Comparison of ENCODE assay signal across 24 cellular contexts in the genomic region with DNA sequence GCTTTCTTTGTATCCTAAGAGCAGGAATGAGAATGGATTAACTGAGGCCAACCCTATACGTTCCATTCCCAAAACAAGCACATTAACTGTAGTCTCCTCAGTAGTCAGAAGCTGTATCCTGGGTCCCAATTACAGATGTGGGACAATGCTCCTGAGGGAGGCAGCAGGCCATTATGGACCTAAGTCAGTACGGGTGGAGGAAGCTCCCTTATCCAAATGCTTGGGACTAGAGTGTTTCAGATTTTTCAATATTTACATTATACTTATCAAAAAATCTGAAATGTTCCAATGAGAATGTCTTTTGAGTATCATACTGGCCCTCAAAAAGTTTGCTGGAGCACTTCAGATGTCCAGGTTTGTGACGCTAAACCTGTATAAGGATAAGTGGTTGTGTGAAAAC.
A peak's percentile ranks its signal among the peaks of the same experiment; 100 is the strongest.
DNase-seq lines count a peak whose midpoint lies in the region; ATAC-seq, FAIRE-seq and TF ChIP-seq lines count a peak whose summit lies in the region.
"Had no signal": no experiment of that assay in that cellular context is flagged by ENCODE, and none has a peak within 500 bp of the region (broad histone marks: within the 10 kb centered on the region; RNA-seq: fewer than 3 reads in every experiment).

No MANE protein-coding gene starts in this region.

- WGBS in K562 (ENCODE audit: insufficient coverage, low coverage, missing lambda C conversion rate): 71% methylated on average over 3 of the region's 3 CpGs

- H3K4me2 ChIP-seq in K562 (ENCODE audit: insufficient read depth, low read length): no peak overlapping the region
- H3K4me2 ChIP-seq: BLaER1 had no signal

- in situ Hi-C loops in K562 (cut with MboI): no loop called here

- intact Hi-C loops in K562 (cut with micrococcal nuclease): no loop called here
- intact Hi-C loops in lower lobe of right lung (cut with DNase I): no loop called here

- peaks cover 0 to 3% of the 10 kb centered on the region in 2 experiments; a peak in 2 of 5 replicates for H3K4me1 ChIP-seq in K562 (replicated peaks in 1 of 2; ENCODE audit: control insufficient read depth in 2 of 2, insufficient read depth in 2 of 2, low read length in 2 of 2)
- H3K4me1 ChIP-seq in lower lobe of right lung: peaks cover 12% of the 10 kb centered on the region
- H3K4me1 ChIP-seq: BE2C, BLaER1 had no signal

- no peaks in the 10 kb centered on the region for H4K20me1 ChIP-seq in K562 (replicated peaks; ENCODE audit: control insufficient read depth, insufficient read depth, low read length)
- H4K20me1 ChIP-seq: BLaER1 had no signal

- peak; percentile 23 for FAIRE-seq in K562 (lab: Jason Lieb, UNC)
- FAIRE-seq: A204.1, GM12891, GM18507, GM19239 had no signal

- no peak for TF ChIP-seq POLR2A in K562 (conservative IDR thresholded peaks at IDR 0.05)

- H3K9me1 ChIP-seq in K562 (ENCODE audit: control insufficient read depth, insufficient read depth, low read length): no peaks in the 10 kb centered on the region

- no peak overlapping the region for H3K9ac ChIP-seq in K562 (ENCODE audit: insufficient read depth in 1 of 2, low read depth in 2 of 2, low read length in 2 of 2)
- H3K9ac ChIP-seq: BLaER1 had no signal

- H3K27me3 ChIP-seq in K562 (ENCODE audit: control insufficient read depth in 2 of 2, insufficient read depth in 2 of 2, low read length in 2 of 2) (no peaks in the 10 kb centered on the region), lower lobe of right lung (ENCODE audit: low read depth) (no peaks in the 10 kb centered on the region)
- H3K27me3 ChIP-seq: BE2C, BLaER1 had no signal

- no peak overlapping the region for H2AFZ ChIP-seq in K562 (ENCODE audit: low read depth, low read length)

- no TSS peak for BruUV-seq in K562 (replicated peaks; lab: Mats Ljungman, UMichigan)

- no peak for DNase-seq in K562 (ENCODE audit: extremely low read depth in 1 of 4, low spot score in 3 of 4)
- DNase-seq in lower lobe of right lung: no peak
- no peak for DNase-seq in activated gamma-delta T cell treated with Interleukin-2 at 50 U/mL for 16 hours
- DNase-seq in stimulated activated CD4-positive, alpha-beta T cell treated with anti-CD3 and anti-CD28 coated beads, Interleukin-12 subunit alpha, Interleukin-12 subunit beta, amount 100 ng/mL, for 4 hours: no peak
- DNase-seq: 8988T; ACHN; BE2C; C1 segment of cervical spinal cord; CD4-positive, alpha-beta memory T cell; CD4-positive, CD25-positive, alpha-beta regulatory T cell; CD8-positive, alpha-beta memory T cell; COR-L47; DMS 273 treated with DMSO at 0.1 percent for 48 hours; DMS153; DMS79; DND-41; EL; GDM1 had no signal

- TF ChIP-seq CTCF in K562 (IDR thresholded peaks at IDR 0.05 in 2 of 3, conservative IDR thresholded peaks at IDR 0.05 in 1 of 3; ENCODE audit: insufficient read depth in 2 of 3, low read depth in 1 of 3, low read length in 3 of 3) (no peak), lower lobe of right lung (IDR thresholded peaks at IDR 0.05) (no peak)

- H3K36me3 ChIP-seq in K562 (ENCODE audit: control insufficient read depth, insufficient read depth, low read length) (peaks cover under 1% of the 10 kb centered on the region; the same call in 1 of the 3 replicates), lower lobe of right lung (peaks cover 23% of the 10 kb centered on the region)
- H3K36me3 ChIP-seq: BE2C, BLaER1 had no signal

- CTCF ChIA-PET in K562 (lab: Yijun Ruan, JAX; ENCODE audit: low intra/inter-chr PET ratio): no interaction called here

- H3K79me2 ChIP-seq in K562 (ENCODE audit: control insufficient read depth, insufficient read depth, low read length): no peaks in the 10 kb centered on the region

- ATAC-seq in K562: no peak
- peak; percentile 65 to 80 for ATAC-seq in lower lobe of right lung
- no peak for ATAC-seq in GM18502 (IDR thresholded peaks at IDR 0.05; ENCODE audit: poor library complexity, unreplicated experiment)

- H3K9me3 ChIP-seq in K562 (replicated peaks; ENCODE audit: control insufficient read depth, insufficient read depth, low read depth, low read length): no peaks in the 10 kb centered on the region
- no peaks in the 10 kb centered on the region for H3K9me3 ChIP-seq in lower lobe of right lung
- H3K9me3 ChIP-seq: BE2C, BLaER1 had no signal

- TF ChIP-seq EP300 in K562 (IDR thresholded peaks at IDR 0.05; ENCODE audit: low read length): no peak

- H3K4me3 ChIP-seq in K562 (no peak overlapping the region), lower lobe of right lung (no peak overlapping the region)
- H3K4me3 ChIP-seq: BLaER1 had no signal

- H3K27ac ChIP-seq in K562 (ENCODE audit: extremely low read depth, low read depth, low read length) (no peak overlapping the region), lower lobe of right lung (peak overlapping the region; percentile 43)
- H3K27ac ChIP-seq: BLaER1 had no signal

- no peak for TF ChIP-seq RAD21 in K562 (CRISPR knock-in tag; conservative IDR thresholded peaks at IDR 0.05 in 1 of 2, IDR thresholded peaks at IDR 0.05 in 1 of 2)

- POLR2A ChIA-PET in K562 (lab: Yijun Ruan, JAX): interaction anchor here (0.9 to 1.1 kb wide), 2 partner anchors 16 to 37 kb away, joined by 4 to 8 read pairs; no protein-coding TSS in a partner anchor

TF ChIP-seq in K562, 482 proteins besides CTCF, POLR2A, EP300 and RAD21:
- TF ChIP-seq PHF8 (IDR thresholded peaks at IDR 0.05; ENCODE audit: borderline replicate concordance, low read length): no peak
- TF ChIP-seq ADNP (tag; IDR thresholded peaks at IDR 0.05): no peak
- TF ChIP-seq THRAP3 (IDR thresholded peaks at IDR 0.05; ENCODE audit: borderline replicate concordance): no peak
- TF ChIP-seq KHSRP (IDR thresholded peaks at IDR 0.05): no peak
- no peak for TF ChIP-seq ZNF668 (CRISPR knock-in tag; IDR thresholded peaks at IDR 0.05)
- TF ChIP-seq PHTF2 (CRISPR knock-in tag; IDR thresholded peaks at IDR 0.05): no peak
- no peak for TF ChIP-seq ZNF592 (IDR thresholded peaks at IDR 0.05)
- TF ChIP-seq EHMT2 (IDR thresholded peaks at IDR 0.05): no peak
- no peak for TF ChIP-seq MECOM (CRISPR knock-in tag; IDR thresholded peaks at IDR 0.05)
- TF ChIP-seq, protein P1, sequence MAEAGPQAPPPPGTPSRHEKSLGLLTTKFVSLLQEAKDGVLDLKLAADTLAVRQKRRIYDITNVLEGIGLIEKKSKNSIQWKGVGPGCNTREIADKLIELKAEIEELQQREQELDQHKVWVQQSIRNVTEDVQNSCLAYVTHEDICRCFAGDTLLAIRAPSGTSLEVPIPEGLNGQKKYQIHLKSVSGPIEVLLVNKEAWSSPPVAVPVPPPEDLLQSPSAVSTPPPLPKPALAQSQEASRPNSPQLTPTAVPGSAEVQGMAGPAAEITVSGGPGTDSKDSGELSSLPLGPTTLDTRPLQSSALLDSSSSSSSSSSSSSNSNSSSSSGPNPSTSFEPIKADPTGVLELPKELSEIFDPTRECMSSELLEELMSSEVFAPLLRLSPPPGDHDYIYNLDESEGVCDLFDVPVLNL (CRISPR knock-in tag; IDR thresholded peaks at IDR 0.05; ENCODE audit: low read depth): no peak
- TF ChIP-seq MEIS2 (IDR thresholded peaks at IDR 0.05; ENCODE audit: partially characterized antibody): no peak
- no peak for TF ChIP-seq POU5F1 (IDR thresholded peaks at IDR 0.05; ENCODE audit: borderline replicate concordance, low read depth, low read length, partially characterized antibody)

Comparison
In these comparisons a context has a peak if more than half of its experiments do, and no peak if none do; other contexts are left out.
1. ATAC-seq: peak in lower lobe of right lung (2 of 2); none in K562 (single experiment) and GM18502 (single experiment).